14 cellular contexts compared by ENCODE assay signal in genomic region chr1:201326710-201327109, GRCh38. TPM values are rescaled to one million over a fixed set of nuclear protein-coding genes. Genes with fewer than 3 reads are reported as not detected.
DNase-seq lines count a peak whose midpoint lies in the region; ATAC-seq and TF ChIP-seq lines count a peak whose summit lies in the region.
"Had no signal": no experiment of that assay in that cellular context is flagged by ENCODE, and none has a peak within 500 bp of the region (broad histone marks: within the 10 kb centered on the region; RNA-seq: fewer than 3 reads in every experiment).

No MANE protein-coding gene starts in this region.

- H3K9me3 ChIP-seq in lower lobe of right lung = no peaks in the 10 kb centered on the region
- H3K9me3 ChIP-seq in upper lobe of right lung = no peaks in the 10 kb centered on the region
- H3K9me3 ChIP-seq: A549, Caco-2, HAP-1 had no signal

- CTCF ChIA-PET in RWPE1 (lab: Yijun Ruan, JAX) = interaction anchor here (0.6 to 1.6 kb wide), 9 partner anchors 12 to 467 kb away, joined by 3 to 10 read pairs (median 3); no protein-coding TSS in a partner anchor

- H3K36me3 Mint-ChIP-seq in chondrocyte (ENCODE audit: low read depth) = peaks cover 6% of the 10 kb centered on the region
- H3K36me3 Mint-ChIP-seq in glutamatergic neuron (ENCODE audit: unreplicated experiment) = peaks cover 8% of the 10 kb centered on the region
- H3K36me3 Mint-ChIP-seq: CD8-positive, alpha-beta memory T cell had no signal

- POLR2A ChIA-PET in RWPE1 (lab: Yijun Ruan, JAX; ENCODE audit: low non-redundant PET) = interaction anchor here (1.6 kb wide), 1 partner anchor 44 kb away, joined by 6 read pairs; the partner anchor contains the start of gene PKP1

- H3K4me3 ChIP-seq in lower lobe of right lung (no peak overlapping the region), upper lobe of right lung (no peak overlapping the region)
- H3K4me3 ChIP-seq: A549, HAP-1 had no signal

- no peaks in the 10 kb centered on the region for H3K36me3 ChIP-seq in lower lobe of right lung
- H3K36me3 ChIP-seq in upper lobe of right lung = no peaks in the 10 kb centered on the region
- H3K36me3 ChIP-seq: HAP-1 had no signal

- H3K27ac ChIP-seq in RWPE1 = peak overlapping the region; percentile 90
- no peak overlapping the region for H3K27ac ChIP-seq in lower lobe of right lung
- H3K27ac ChIP-seq in upper lobe of right lung = no peak overlapping the region
- H3K27ac ChIP-seq: A549 had no signal

- H3K27me3 Mint-ChIP-seq in chondrocyte (ENCODE audit: low read depth) (peaks cover 12% of the 10 kb centered on the region), glutamatergic neuron (ENCODE audit: unreplicated experiment) (peaks cover 12% of the 10 kb centered on the region)

- H3K27me3 ChIP-seq in lower lobe of right lung (ENCODE audit: low read depth) (no peaks in the 10 kb centered on the region), upper lobe of right lung (no peaks in the 10 kb centered on the region)

- H3K4me1 ChIP-seq in lower lobe of right lung = peaks cover 14% of the 10 kb centered on the region
- peaks cover 9% of the 10 kb centered on the region for H3K4me1 ChIP-seq in upper lobe of right lung
- H3K4me1 ChIP-seq: A549, Caco-2, HAP-1 had no signal

- H3K27ac Mint-ChIP-seq in chondrocyte (ENCODE audit: unreplicated experiment) = no peak overlapping the region
- H3K27ac Mint-ChIP-seq in glutamatergic neuron (ENCODE audit: unreplicated experiment) = no peak overlapping the region

- ATAC-seq in lower lobe of right lung (no peak), upper lobe of right lung (no peak)
- ATAC-seq: A549 had no signal

- peaks cover 15% of the 10 kb centered on the region for H3K4me1 Mint-ChIP-seq in chondrocyte (ENCODE audit: low read depth)
- H3K4me1 Mint-ChIP-seq in glutamatergic neuron (ENCODE audit: low read depth, unreplicated experiment) = peaks cover 10% of the 10 kb centered on the region
- H3K4me1 Mint-ChIP-seq: CD8-positive, alpha-beta memory T cell had no signal

- TF ChIP-seq CTCF in RWPE1 (conservative IDR thresholded peaks at IDR 0.05; ENCODE audit: low read depth) = no peak
- TF ChIP-seq CTCF in chondrocyte (IDR thresholded peaks at IDR 0.05) = no peak
- TF ChIP-seq CTCF in lower lobe of right lung (IDR thresholded peaks at IDR 0.05) = no peak
- no peak for TF ChIP-seq CTCF in upper lobe of right lung (IDR thresholded peaks at IDR 0.05)
- TF ChIP-seq CTCF in glutamatergic neuron (IDR thresholded peaks at IDR 0.05; ENCODE audit: partially characterized antibody, unreplicated experiment) = no peak

- H3K9me3 Mint-ChIP-seq in chondrocyte (ENCODE audit: low read depth) (no peaks in the 10 kb centered on the region), glutamatergic neuron (ENCODE audit: unreplicated experiment) (peaks cover 1% of the 10 kb centered on the region)
- H3K9me3 Mint-ChIP-seq: CD8-positive, alpha-beta memory T cell had no signal

- DNase-seq in RWPE1 (ENCODE audit: low spot score) (no peak), chondrocyte (ENCODE audit: low spot score) (peak; percentile 57), lower lobe of right lung (peak; percentile 10), upper lobe of right lung (peak; percentile 25), SHP77 treated with DMSO at 0.1 percent for 48 hours (lab: John Stamatoyannopoulos, UW) (no peak), dedifferentiated amniotic fluid mesenchymal stem cell (ENCODE audit: extremely low spot score) (no peak), glutamatergic neuron (no peak)
- DNase-seq: Caco-2; CD8-positive, alpha-beta memory T cell; DMS79 treated with DMSO at 0.1 percent for 48 hours; EL; IMR-90 had no signal

- intact Hi-C loops in lower lobe of right lung (cut with DNase I) = no loop called here
- intact Hi-C loops in upper lobe of right lung (cut with DNase I) = no loop called here

- no peak overlapping the region for H3K4me3 Mint-ChIP-seq in chondrocyte (ENCODE audit: unreplicated experiment)
- H3K4me3 Mint-ChIP-seq in glutamatergic neuron (ENCODE audit: unreplicated experiment) = no peak overlapping the region
- H3K4me3 Mint-ChIP-seq: CD8-positive, alpha-beta memory T cell had no signal

RNA-seq across cellular contexts. Expression of gene PKP1, which starts 43.4 kb away (rescaled TPM):
- total RNA-seq in chondrocyte = 0.07 to 4.1 TPM (median 4.0 TPM) in 3 replicates
- 2.2 TPM for total RNA-seq in lower lobe of right lung
- total RNA-seq in upper lobe of right lung = 0.69 TPM
- total RNA-seq in glutamatergic neuron (ENCODE audit: unreplicated experiment) = not detected
- total RNA-seq: Caco-2; CD8-positive, alpha-beta memory T cell had no signal

RNA-seq across cellular contexts. Expression of gene TNNT2, which starts 50.8 kb away (rescaled TPM):
- total RNA-seq in chondrocyte (20.3 to 21.6 TPM (median 21.2 TPM) in 3 replicates), lower lobe of right lung (6.4 TPM), upper lobe of right lung (6.4 TPM), glutamatergic neuron (ENCODE audit: unreplicated experiment) (not detected)
- total RNA-seq: CD8-positive, alpha-beta memory T cell had no signal

Comparison
In these comparisons a context has a peak if more than half of its experiments do, and no peak if none do; other contexts are left out.
1. DNase-seq: peak in chondrocyte (single experiment), lower lobe of right lung (single experiment) and upper lobe of right lung (single experiment); none in RWPE1 (single experiment), SHP77 treated with DMSO at 0.1 percent for 48 hours (single experiment), dedifferentiated amniotic fluid mesenchymal stem cell (single experiment) and glutamatergic neuron (single experiment).